19 cellular contexts compared by ENCODE assay signal in the genomic region with DNA sequence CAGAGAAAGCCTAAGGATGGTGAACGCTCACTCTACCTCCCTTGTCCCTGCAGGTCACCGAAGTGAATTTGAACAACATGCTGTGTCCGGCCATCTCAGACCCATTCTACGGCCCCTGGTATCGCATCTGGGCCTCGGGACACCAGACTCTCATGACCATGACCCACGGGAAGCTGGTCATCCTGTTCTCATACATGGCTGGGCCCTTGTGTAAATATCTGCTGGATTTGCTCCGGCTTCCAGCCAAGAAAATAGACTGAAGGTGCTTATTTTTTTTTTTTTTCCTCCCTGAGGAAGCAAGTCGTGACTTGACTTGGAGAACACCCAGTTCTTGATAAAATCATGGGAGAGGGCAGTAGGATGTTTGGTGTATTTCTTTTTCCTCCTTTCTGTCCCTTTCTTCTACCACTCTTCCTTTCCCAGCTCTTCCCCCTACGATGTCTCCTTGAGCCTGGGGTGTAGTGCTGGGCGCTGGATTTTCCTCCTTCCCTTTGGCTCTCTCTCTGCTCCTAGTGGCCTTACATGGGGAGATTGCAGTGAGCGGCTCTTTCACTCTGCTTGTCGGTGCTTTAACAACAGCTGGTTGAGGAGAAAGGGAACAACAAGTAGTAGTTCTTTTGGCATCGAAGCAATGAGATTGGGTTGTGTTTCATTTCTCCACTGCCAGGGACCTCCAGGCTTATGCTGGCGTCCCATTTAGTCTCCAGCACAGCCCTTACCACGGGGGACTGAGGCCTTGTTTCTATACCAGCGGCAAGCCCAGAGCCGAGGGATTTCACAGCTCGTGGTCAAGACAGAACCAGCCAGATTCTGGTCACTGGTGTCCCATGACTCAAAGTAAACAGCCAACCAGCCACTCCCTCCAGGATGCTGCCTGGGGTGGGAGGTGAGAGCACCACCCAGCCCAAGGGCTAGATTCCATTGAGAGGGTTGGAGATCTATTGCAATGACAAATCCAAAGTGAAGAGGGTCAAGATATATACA.
A peak's percentile ranks its signal among the peaks of the same experiment; 100 is the strongest.
DNase-seq lines count a peak whose midpoint lies in the region; ATAC-seq, FAIRE-seq and TF ChIP-seq lines count a peak whose summit lies in the region.
"Had no signal": no experiment of that assay in that cellular context is flagged by ENCODE, and none has a peak within 500 bp of the region (broad histone marks: within the 10 kb centered on the region; RNA-seq: fewer than 3 reads in every experiment).

No MANE protein-coding gene starts in this region.

- H3K4me3 ChIP-seq in ascending aorta (no peak overlapping the region), heart right ventricle (no peak overlapping the region), prostate gland (no peak overlapping the region)

- H3K27me3 ChIP-seq in ascending aorta: no peaks in the 10 kb centered on the region
- peaks cover 0 to 3% (median 0%) of the 10 kb centered on the region in 7 donors for H3K27me3 ChIP-seq in heart right ventricle
- H3K27me3 ChIP-seq in prostate gland (replicated peaks; ENCODE audit: insufficient read depth): no peaks in the 10 kb centered on the region
- H3K27me3 ChIP-seq: BE2C had no signal

- no peaks in the 10 kb centered on the region for H3K9me3 Mint-ChIP-seq in activated T-helper 17 cell treated with anti-CD3 and anti-CD28 coated beads, Interleukin-2, amount 50 U/mL, for 72 hours

- H3K27ac Mint-ChIP-seq in activated T-helper 17 cell treated with anti-CD3 and anti-CD28 coated beads, Interleukin-2, amount 50 U/mL, for 72 hours: no peak overlapping the region
- H3K27ac Mint-ChIP-seq: activated CD8-positive, alpha-beta T cell treated with anti-CD3 and anti-CD28 coated beads, Interleukin-2, amount 10 ng/mL, durations not matched to agents 7 days and 5 days had no signal

- DNase-seq in GM12891 (ENCODE audit: insufficient read length, low spot score): no peak
- no peak for DNase-seq in ascending aorta (ENCODE audit: low spot score in 2 of 2)
- DNase-seq in heart right ventricle: no peak
- DNase-seq in prostate gland (ENCODE audit: low spot score): peak; percentile 49
- no peak for DNase-seq in cerebellum (ENCODE audit: low spot score)
- DNase-seq in NCI-H82 treated with DMSO at 0.1 percent for 48 hours (lab: John Stamatoyannopoulos, UW; ENCODE audit: unreplicated experiment): no peak
- DNase-seq: activated CD8-positive, alpha-beta T cell treated with anti-CD3 and anti-CD28 coated beads, Interleukin-2, amount 10 ng/mL, durations not matched to agents 7 days and 5 days; BE2C; caudate nucleus; DMS79 treated with DMSO at 0.1 percent for 48 hours; erythroblast; HCEC 1CT; NCI-H1436 treated with DMSO at 0.1 percent for 48 hours; NCI-H526 treated with DMSO at 0.1 percent for 48 hours; SHP77 treated with DMSO at 0.1 percent for 48 hours; stimulated activated CD4-positive, alpha-beta T cell treated with anti-CD3 and anti-CD28 coated beads, Interleukin-4, amount 100 ng/mL, for 4 hours; stimulated activated naive CD4-positive, alpha-beta T cell treated with Interleukin-2 at 50 U/mL for 16 hours had no signal

- H3K4me1 ChIP-seq in ascending aorta (no peaks in the 10 kb centered on the region), heart right ventricle (peaks cover 0 to 21% (median 0%) of the 10 kb centered on the region in 9 donors), prostate gland (replicated peaks) (no peaks in the 10 kb centered on the region)
- H3K4me1 ChIP-seq: BE2C had no signal

- no peak overlapping the region for H3K4me3 Mint-ChIP-seq in activated T-helper 17 cell treated with anti-CD3 and anti-CD28 coated beads, Interleukin-2, amount 50 U/mL, for 72 hours
- H3K4me3 Mint-ChIP-seq: activated CD8-positive, alpha-beta T cell treated with anti-CD3 and anti-CD28 coated beads, Interleukin-2, amount 10 ng/mL, durations not matched to agents 7 days and 5 days had no signal

- intact Hi-C loops in ascending aorta (cut with DNase I) (no loop called here), heart right ventricle (cut with DNase I) (loop anchor here in 1 of 10 donors (10.0 kb wide), 1 partner anchor 141 kb away; the partner anchor contains the start of gene AMMECR1), prostate gland (cut with DNase I) (loop anchor here (10.0 kb wide), 1 partner anchor 141 kb away; the partner anchor contains the start of gene AMMECR1)

- H3K27me3 Mint-ChIP-seq in activated T-helper 17 cell treated with anti-CD3 and anti-CD28 coated beads, Interleukin-2, amount 50 U/mL, for 72 hours: no peaks in the 10 kb centered on the region

- FAIRE-seq in GM12891 (lab: Jason Lieb, UNC): peak; percentile 79

- peak overlapping the region; percentile 17 to 33 for H3K27ac ChIP-seq in ascending aorta
- H3K27ac ChIP-seq in heart right ventricle: peak overlapping the region in 1 of 10 donors; percentile 13
- H3K27ac ChIP-seq in prostate gland: peak overlapping the region; percentile 61 to 72

- peaks cover 4% of the 10 kb centered on the region for H3K4me1 Mint-ChIP-seq in activated T-helper 17 cell treated with anti-CD3 and anti-CD28 coated beads, Interleukin-2, amount 50 U/mL, for 72 hours

- 80 to 83% methylated on average over 19 of the region's 19 CpGs for WGBS in heart right ventricle, 2 donors
- 38% methylated on average over 16 of the region's 19 CpGs for WGBS in prostate gland

- H3K9me3 ChIP-seq in ascending aorta (no peaks in the 10 kb centered on the region), heart right ventricle (no peaks in the 10 kb centered on the region), prostate gland (no peaks in the 10 kb centered on the region)
- H3K9me3 ChIP-seq: BE2C had no signal

- ATAC-seq in heart right ventricle: peak in 5 of 8 donors; percentile 30 to 49 (median 34)
- ATAC-seq in activated T-helper 17 cell treated with anti-CD3 and anti-CD28 coated beads, Interleukin-2, amount 50 U/mL, for 72 hours (replicated peaks): no peak
- ATAC-seq in HG03354 (IDR thresholded peaks at IDR 0.05; ENCODE audit: poor library complexity, severe bottlenecking, unreplicated experiment): no peak
- ATAC-seq: activated CD8-positive, alpha-beta T cell treated with anti-CD3 and anti-CD28 coated beads, Interleukin-2, amount 10 ng/mL, durations not matched to agents 7 days and 5 days had no signal

- TF ChIP-seq POLR2A in GM12891 (IDR thresholded peaks at IDR 0.05; ENCODE audit: low read depth, low read length) (no peak), prostate gland (IDR thresholded peaks at IDR 0.05) (no peak)

- peaks cover 6% of the 10 kb centered on the region for H3K36me3 Mint-ChIP-seq in activated T-helper 17 cell treated with anti-CD3 and anti-CD28 coated beads, Interleukin-2, amount 50 U/mL, for 72 hours (ENCODE audit: low read depth)

- TF ChIP-seq CTCF in ascending aorta (IDR thresholded peaks at IDR 0.05) (no peak), heart right ventricle (IDR thresholded peaks at IDR 0.05) (no peak), prostate gland (IDR thresholded peaks at IDR 0.05) (no peak)

- H3K36me3 ChIP-seq in ascending aorta (no peaks in the 10 kb centered on the region), heart right ventricle (peaks cover 0 to 12% (median 0%) of the 10 kb centered on the region in 9 donors), prostate gland (no peaks in the 10 kb centered on the region)
- H3K36me3 ChIP-seq: BE2C had no signal

TF ChIP-seq in GM12891, 5 proteins besides CTCF, POLR2A, EP300 and RAD21:
- TF ChIP-seq POU2F2 (IDR thresholded peaks at IDR 0.05; ENCODE audit: low read depth, low read length) (no peak), TAF1 (IDR thresholded peaks at IDR 0.05; ENCODE audit: low read depth, low read length) (no peak), PAX5 (IDR thresholded peaks at IDR 0.05; ENCODE audit: insufficient read depth, low read length, severe bottlenecking) (no peak)

Comparison
In these comparisons a context has a peak if more than half of its experiments do, and no peak if none do; other contexts are left out.
1. ATAC-seq: peak in heart right ventricle (5 of 8); none in activated T-helper 17 cell treated with anti-CD3 and anti-CD28 coated beads, Interleukin-2, amount 50 U/mL, for 72 hours (single experiment) and HG03354 (single experiment).